ENCODE assay signal across 8 cellular contexts in the genomic region with DNA sequence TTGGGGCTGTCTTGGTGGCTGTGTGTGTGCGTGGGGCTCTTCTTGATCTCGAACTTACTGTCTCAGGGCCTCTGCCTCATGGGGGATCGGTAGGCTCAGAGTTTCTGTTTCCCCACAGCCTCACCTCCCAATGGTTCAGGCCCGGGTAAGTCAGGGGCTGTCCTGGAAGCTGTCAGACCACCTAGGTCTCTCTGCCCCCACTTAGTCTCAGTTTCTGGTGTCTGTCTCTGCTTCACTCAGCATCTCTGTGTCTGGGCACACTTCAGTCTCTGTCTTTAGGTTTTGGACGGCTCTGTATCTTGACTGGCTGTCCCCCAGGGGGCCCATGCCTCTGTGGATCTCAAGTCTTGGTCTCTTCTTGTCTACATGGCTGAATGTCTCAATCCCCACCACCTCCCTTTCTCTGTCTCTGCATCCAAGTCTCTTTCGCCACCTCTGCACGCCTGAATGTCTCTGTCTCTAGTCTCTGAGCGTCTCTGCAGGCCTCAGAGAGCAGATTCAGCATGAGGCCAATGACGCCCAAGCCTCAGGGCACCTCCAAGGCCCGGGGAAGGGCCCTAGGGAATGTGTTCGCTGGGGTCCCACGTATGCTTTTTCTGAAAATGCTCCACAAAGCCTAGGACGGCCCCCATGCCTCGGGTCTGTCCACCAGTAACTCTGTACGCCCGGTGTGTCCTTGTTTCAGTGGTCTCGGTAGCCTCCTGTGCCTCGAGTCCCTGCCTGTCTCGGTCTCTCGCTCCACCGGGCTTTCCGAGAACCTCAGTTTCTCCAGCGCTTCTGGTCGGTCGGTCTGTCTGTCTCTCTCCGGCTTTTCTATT. TPM values are rescaled to one million over a fixed set of nuclear protein-coding genes. Genes with fewer than 3 reads are reported as not detected.
DNase-seq lines count a peak whose midpoint lies in the region; ATAC-seq and TF ChIP-seq lines count a peak whose summit lies in the region.

No MANE protein-coding gene starts in this region.

- peaks cover 41% of the 10 kb centered on the region for H3K4me1 Mint-ChIP-seq in activated CD4-positive, alpha-beta memory T cell treated with anti-CD3 and anti-CD28 coated beads for 36 hours (ENCODE audit: low read depth)

- H3K27me3 ChIP-seq in sigmoid colon: no peaks in the 10 kb centered on the region

- no peaks in the 10 kb centered on the region for H3K9me3 Mint-ChIP-seq in activated CD4-positive, alpha-beta memory T cell treated with anti-CD3 and anti-CD28 coated beads for 36 hours

- H3K27me3 Mint-ChIP-seq in activated CD4-positive, alpha-beta memory T cell treated with anti-CD3 and anti-CD28 coated beads for 36 hours: peaks cover 1% of the 10 kb centered on the region

- peaks cover 0 to 62% (median 50%) of the 10 kb centered on the region in 4 donors for H3K4me1 ChIP-seq in sigmoid colon

- H3K27ac ChIP-seq in sigmoid colon: peak overlapping the region; percentile 87 to 97 (median 91)

- H3K4me3 Mint-ChIP-seq in activated CD4-positive, alpha-beta memory T cell treated with anti-CD3 and anti-CD28 coated beads for 36 hours: peak overlapping the region; percentile 80

- peaks cover 4% of the 10 kb centered on the region for H3K36me3 Mint-ChIP-seq in activated CD4-positive, alpha-beta memory T cell treated with anti-CD3 and anti-CD28 coated beads for 36 hours

- TF ChIP-seq CTCF in foreskin fibroblast (IDR thresholded peaks at IDR 0.05; ENCODE audit: low read depth, low read length): no peak
- no peak for TF ChIP-seq CTCF in sigmoid colon (IDR thresholded peaks at IDR 0.05)

- CTCF ChIA-PET in activated CD4-positive, alpha-beta memory T cell treated with anti-CD3 and anti-CD28 coated beads for 36 hours (lab: Charles Lee): interaction anchor here (1.1 to 1.5 kb wide), 2 partner anchors 14 to 67 kb away, joined by 4 to 10 read pairs; no protein-coding TSS in a partner anchor

- H3K4me3 ChIP-seq in foreskin fibroblast (ENCODE audit: low read depth in 1 of 2, low read length in 2 of 2) (peak overlapping the region; percentile 88 to 93), sigmoid colon (peak overlapping the region; percentile 72 to 91 (median 77))

- peak; percentile 79 for DNase-seq in activated CD8-positive, alpha-beta memory T cell treated with anti-CD3 and anti-CD28 coated beads for 24 hours
- no peak for DNase-seq in activated CD8-positive, alpha-beta memory T cell treated with anti-CD3 and anti-CD28 coated beads, Interleukin-2, amount 50 U/mL, for 4 hours
- DNase-seq in activated CD4-positive, alpha-beta memory T cell treated with anti-CD3 and anti-CD28 coated beads for 36 hours: no peak
- DNase-seq in foreskin fibroblast (peak in 1 of 2 donors; percentile 50), sigmoid colon (no peak), NCI-H1105 (lab: John Stamatoyannopoulos, UW) (no peak)

- ATAC-seq in GM21576 (IDR thresholded peaks at IDR 0.05; ENCODE audit: unreplicated experiment): no peak
- no peak for ATAC-seq in GM21367 (IDR thresholded peaks at IDR 0.05; ENCODE audit: unreplicated experiment)

- POLR2A ChIA-PET in activated CD4-positive, alpha-beta memory T cell treated with anti-CD3 and anti-CD28 coated beads for 36 hours (lab: Charles Lee): interaction anchor here (1.4 kb wide), 1 partner anchor 8 kb away, joined by 6 read pairs; a partner anchor contains a TSS

- H3K36me3 ChIP-seq in sigmoid colon: no peaks in the 10 kb centered on the region

- H3K9me3 ChIP-seq in sigmoid colon: no peaks in the 10 kb centered on the region

- intact Hi-C loops in activated CD4-positive, alpha-beta memory T cell treated with anti-CD3 and anti-CD28 coated beads for 36 hours (cut with micrococcal nuclease): no loop called here
- intact Hi-C loops in sigmoid colon (cut with DNase I): loop anchor here (10.0 kb wide), 1 partner anchor 530 kb away; a partner anchor contains a TSS

- 11 to 20% methylated on average over 26 of the region's 26 CpGs for WGBS in sigmoid colon, 2 donors

- peak overlapping the region; percentile 61 for H3K27ac Mint-ChIP-seq in activated CD4-positive, alpha-beta memory T cell treated with anti-CD3 and anti-CD28 coated beads for 36 hours

- no peak for TF ChIP-seq POLR2A in sigmoid colon (IDR thresholded peaks at IDR 0.05)

- no peak for TF ChIP-seq EP300 in sigmoid colon (IDR thresholded peaks at IDR 0.05)

RNA-seq across cellular contexts. Expression of a gene that starts 0.8 kb away (rescaled TPM):
- total RNA-seq in activated CD4-positive, alpha-beta memory T cell treated with anti-CD3 and anti-CD28 coated beads for 36 hours: 10 to 100 TPM; 14.4 to 14.7 TPM
- total RNA-seq in sigmoid colon: 10 to 100 TPM; 38.9 to 76.4 (median 46.6) TPM
- polyA plus RNA-seq in sigmoid colon: 10 to 100 TPM in 1 of 3 donors, 1 to 10 TPM in 2; 2.5 to 13.4 (median 9.0) TPM

RNA-seq across cellular contexts. Expression of a gene that starts 8.0 kb away (rescaled TPM):
- 10 to 100 TPM; 51.2 to 52.3 TPM for total RNA-seq in activated CD4-positive, alpha-beta memory T cell treated with anti-CD3 and anti-CD28 coated beads for 36 hours
- total RNA-seq in sigmoid colon: 10 to 100 TPM; 54.8 to 76.5 (median 66.9) TPM
- polyA plus RNA-seq in sigmoid colon: 10 to 100 TPM; 14.4 to 28.5 (median 15.0) TPM

RNA-seq across cellular contexts. Expression of a gene that starts 14.7 kb away (rescaled TPM):
- 10 to 100 TPM; 93.5 to 94.4 TPM for total RNA-seq in activated CD4-positive, alpha-beta memory T cell treated with anti-CD3 and anti-CD28 coated beads for 36 hours
- total RNA-seq in sigmoid colon: 10 to 100 TPM; 41.4 to 50.1 (median 44.7) TPM
- polyA plus RNA-seq in sigmoid colon: 10 to 100 TPM; 15.0 to 30.4 (median 20.6) TPM

RNA-seq across cellular contexts. Expression of a gene that starts 42.1 kb away (rescaled TPM):
- under 1 TPM; 0.26 to 0.36 TPM for total RNA-seq in activated CD4-positive, alpha-beta memory T cell treated with anti-CD3 and anti-CD28 coated beads for 36 hours
- total RNA-seq in sigmoid colon: not detected
- under 1 TPM in 1 of 3 donors, not detected in 2; 0.09 TPM for polyA plus RNA-seq in sigmoid colon

RNA-seq across cellular contexts. Expression of a gene that starts 57.6 kb away (rescaled TPM):
- total RNA-seq in activated CD4-positive, alpha-beta memory T cell treated with anti-CD3 and anti-CD28 coated beads for 36 hours: 10 to 100 TPM; 24.3 to 24.4 TPM
- 10 to 100 TPM; 29.0 to 34.1 (median 31.7) TPM for total RNA-seq in sigmoid colon
- 10 to 100 TPM in 1 of 3 donors, 1 to 10 TPM in 2; 5.1 to 18.3 (median 5.4) TPM for polyA plus RNA-seq in sigmoid colon
